ENCODE assay signal across 9 cellular contexts in genomic region chr2:211085056-211085680, GRCh38.
A peak's percentile ranks its signal among the peaks of the same experiment; 100 is the strongest.
DNase-seq lines count a peak whose midpoint lies in the region; ATAC-seq and TF ChIP-seq lines count a peak whose summit lies in the region.
"Had no signal": no experiment of that assay in that cellular context is flagged by ENCODE, and none has a peak within 500 bp of the region (broad histone marks: within the 10 kb centered on the region; RNA-seq: fewer than 3 reads in every experiment).

No MANE protein-coding gene starts in this region.

- no peak overlapping the region for H3K9ac ChIP-seq in mesenchymal stem cell (ENCODE audit: low read length)

- in situ Hi-C loops in T47D (cut with HindIII; ENCODE audit: low pct_unique_long_range_greater_than_20kb, low sequenced_read_pairs) = no loop called here

- H3K14ac ChIP-seq in mesenchymal stem cell (ENCODE audit: low read length in 2 of 2) = no peak overlapping the region

- H3K27me3 ChIP-seq in mesenchymal stem cell (ENCODE audit: control insufficient read depth in 1 of 2, insufficient read depth in 1 of 2, low read length in 2 of 2) = no peaks in the 10 kb centered on the region

- H3K79me1 ChIP-seq in mesenchymal stem cell (replicated peaks; ENCODE audit: low read length, poor library complexity, severe bottlenecking) = no peaks in the 10 kb centered on the region

- no peak overlapping the region for H4K91ac ChIP-seq in mesenchymal stem cell (ENCODE audit: low read length)

- peak; percentile 21 for TF ChIP-seq CTCF in HFF-Myc (IDR thresholded peaks at IDR 0.05; ENCODE audit: low read depth, low read length, missing control alignments)

- H3K18ac ChIP-seq in mesenchymal stem cell (ENCODE audit: low read depth in 1 of 2, low read length in 2 of 2) = no peak overlapping the region

- no peaks in the 10 kb centered on the region for H3K36me3 ChIP-seq in mesenchymal stem cell (ENCODE audit: control insufficient read depth in 1 of 2, insufficient read depth in 2 of 2, low read depth in 1 of 2, low read length in 2 of 2)

- no peak overlapping the region for H2AK5ac ChIP-seq in mesenchymal stem cell (ENCODE audit: low read length, severe bottlenecking)

- peak; percentile 17 for DNase-seq in SIG-M5 treated with dmso at 0.1 percent for 504 hours (lab: John Stamatoyannopoulos, UW; ENCODE audit: unreplicated experiment)
- DNase-seq in SIG-M5 (lab: John Stamatoyannopoulos, UW) = no peak
- no peak for DNase-seq in HFF-Myc (ENCODE audit: extremely low read depth, low read depth)
- DNase-seq in NCI-H1930 (lab: John Stamatoyannopoulos, UW) = peak; percentile 37 to 52
- DNase-seq in T47D (ENCODE audit: low read depth in 1 of 2, low spot score in 1 of 2) = peak; percentile 4 to 69
- peak; percentile 26 for DNase-seq in mesenchymal stem cell
- DNase-seq in GOT3 (lab: John Stamatoyannopoulos, UW) = no peak
- DNase-seq: activated naive CD8-positive, alpha-beta T cell treated with anti-CD3 and anti-CD28 coated beads, Interleukin-2, amount 10 ng/mL, durations not matched to agents 7 days and 5 days had no signal

- no peak overlapping the region for H3K4me2 ChIP-seq in mesenchymal stem cell (ENCODE audit: low read length, poor library complexity, severe bottlenecking)

- H2BK15ac ChIP-seq in mesenchymal stem cell (ENCODE audit: low read depth, poor library complexity, severe bottlenecking) = no peak overlapping the region

- H3K23ac ChIP-seq in mesenchymal stem cell (ENCODE audit: low read length in 2 of 2) = no peak overlapping the region

- H3K4ac ChIP-seq in mesenchymal stem cell (ENCODE audit: low read depth in 1 of 2, low read length in 2 of 2) = no peak overlapping the region

- no peak overlapping the region for H3K27ac ChIP-seq in mesenchymal stem cell (ENCODE audit: low read length, poor library complexity, severe bottlenecking)

- H3K4me3 ChIP-seq in HFF-Myc (replicated peaks; ENCODE audit: low read depth, low read length) (no peak overlapping the region), mesenchymal stem cell (ENCODE audit: insufficient read depth in 1 of 2, low read depth in 1 of 2, low read length in 2 of 2) (no peak overlapping the region)

- no peak for ATAC-seq in HG03378 (IDR thresholded peaks at IDR 0.05; ENCODE audit: unreplicated experiment)

- H4K8ac ChIP-seq in mesenchymal stem cell (ENCODE audit: low read length) = no peak overlapping the region

- WGBS in mesenchymal stem cell = 80% methylated on average over 1 of the region's 5 CpGs

- H2BK5ac ChIP-seq in mesenchymal stem cell (ENCODE audit: low read depth, low read length, poor library complexity, severe bottlenecking) = no peak overlapping the region

- no peaks in the 10 kb centered on the region for H3K9me3 ChIP-seq in mesenchymal stem cell (ENCODE audit: control insufficient read depth, low read length)

- H3K4me1 ChIP-seq in mesenchymal stem cell (ENCODE audit: control insufficient read depth, insufficient read depth, low read depth, low read length) = no peaks in the 10 kb centered on the region

- H2BK12ac ChIP-seq in mesenchymal stem cell (ENCODE audit: low read length in 2 of 2) = no peak overlapping the region

- H2BK120ac ChIP-seq in mesenchymal stem cell (ENCODE audit: low read depth, low read length) = no peak overlapping the region

- no peak overlapping the region for H2AFZ ChIP-seq in mesenchymal stem cell (ENCODE audit: low read depth, low read length)

Comparison
In these comparisons a context has a peak if more than half of its experiments do, and no peak if none do; other contexts are left out.
1. DNase-seq: peak in SIG-M5 treated with dmso at 0.1 percent for 504 hours (single experiment), NCI-H1930 (2 of 2), T47D (2 of 2) and mesenchymal stem cell (single experiment); none in SIG-M5 (single experiment), HFF-Myc (single experiment) and GOT3 (single experiment).